In the genomic region with DNA sequence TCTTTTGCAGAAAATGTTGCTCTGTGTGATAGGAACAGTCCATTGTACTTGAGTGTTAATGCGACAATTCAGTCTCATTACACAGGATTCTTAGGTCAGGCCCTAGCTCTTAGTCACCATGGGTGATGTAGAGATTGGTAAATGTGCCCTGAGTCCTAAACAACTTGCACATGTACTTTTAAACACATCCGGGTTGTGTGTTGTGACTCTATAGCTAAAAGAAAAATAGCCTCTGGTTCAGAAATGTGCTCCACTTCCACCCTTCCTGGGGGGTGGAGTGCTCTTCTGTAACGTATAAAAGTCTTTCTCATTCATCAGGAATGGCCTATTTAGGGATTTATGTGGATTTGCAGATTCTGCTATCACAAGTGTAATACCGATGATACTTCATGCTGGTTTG, we compare ENCODE assay signal across 19 cellular contexts. TPM values are rescaled to one million over a fixed set of nuclear protein-coding genes. Genes with fewer than 3 reads are reported as not detected.
DNase-seq lines count a peak whose midpoint lies in the region; ATAC-seq lines count a peak whose summit lies in the region.
"Had no signal": no experiment of that assay in that cellular context is flagged by ENCODE, and none has a peak within 500 bp of the region (broad histone marks: within the 10 kb centered on the region; RNA-seq: fewer than 3 reads in every experiment).

No MANE protein-coding gene starts in this region.

- H3K36me3 ChIP-seq in adipocyte (ENCODE audit: control insufficient read depth, insufficient read depth, low read length, severe bottlenecking): no peaks in the 10 kb centered on the region
- H3K36me3 ChIP-seq: prostate gland, tibial nerve had no signal

- H3K9me3 ChIP-seq in adipocyte (ENCODE audit: control insufficient read depth, low read length): no peaks in the 10 kb centered on the region
- H3K9me3 ChIP-seq: BLaER1, prostate gland, tibial nerve had no signal

- ATAC-seq in GM18858 (IDR thresholded peaks at IDR 0.05; ENCODE audit: unreplicated experiment): no peak
- ATAC-seq in HG02623 (IDR thresholded peaks at IDR 0.05; ENCODE audit: unreplicated experiment): no peak
- ATAC-seq: activated T-cell treated with anti-CD3 and anti-CD28 coated beads, Interleukin-2, amount 50 U/mL, for 72 hours; left lobe of liver had no signal

- no peak overlapping the region for H3K4me3 ChIP-seq in adipocyte (ENCODE audit: low read length)
- H3K4me3 ChIP-seq: BLaER1, prostate gland, tibial nerve had no signal

- DNase-seq in ELR (ENCODE audit: low read depth): peak; percentile 77
- peak; percentile 61 for DNase-seq in adipocyte (ENCODE audit: low read depth)
- peak; percentile 62 for DNase-seq in fibroblast of gingiva (ENCODE audit: low read depth)
- peak; percentile 73 for DNase-seq in renal cortical epithelial cell (ENCODE audit: low read depth)
- DNase-seq in DMS114 treated with DMSO at 0.1 percent for 48 hours (lab: John Stamatoyannopoulos, UW; ENCODE audit: unreplicated experiment): no peak
- DNase-seq: activated CD4-positive, alpha-beta T cell treated with anti-CD3 and anti-CD28 coated beads for 1 hour; activated T-cell treated with anti-CD3 and anti-CD28 coated beads, Interleukin-2, amount 50 U/mL, for 72 hours; glutamatergic neuron; GOT3; KBM-7; NCI-H1694; NCI-H526 treated with DMSO at 0.1 percent for 48 hours; stimulated activated CD4-positive, alpha-beta T cell treated with anti-CD3 and anti-CD28 coated beads, Interleukin-4, amount 100 ng/mL, for 24 hours had no signal

- H3K4me1 ChIP-seq in adipocyte (ENCODE audit: control insufficient read depth, insufficient read depth, low read length): peaks cover 32% of the 10 kb centered on the region
- H3K4me1 ChIP-seq: prostate gland had no signal

- no peaks in the 10 kb centered on the region for H3K27me3 ChIP-seq in adipocyte (replicated peaks; ENCODE audit: control insufficient read depth, insufficient read depth, low read length)
- H3K27me3 ChIP-seq: tibial nerve had no signal

- H3K9ac ChIP-seq in adipocyte (ENCODE audit: low read length): no peak overlapping the region
- H3K9ac ChIP-seq: BLaER1 had no signal

RNA-seq across cellular contexts. Expression of a gene that starts 5.2 kb away (rescaled TPM):
- total RNA-seq in renal cortical epithelial cell: 7.3 and 27.4 TPM in 2 replicates
